8 cellular contexts compared by ENCODE assay signal in genomic region chr13:75635101-75635620, GRCh38. TPM values are rescaled to one million over a fixed set of nuclear protein-coding genes. Genes with fewer than 3 reads are reported as not detected.
DNase-seq lines count a peak whose midpoint lies in the region; ATAC-seq, FAIRE-seq and TF ChIP-seq lines count a peak whose summit lies in the region.

No MANE protein-coding gene starts in this region.

- 40 to 41% methylated on average over 26 of the region's 26 CpGs for WGBS in pancreas, 2 donors

- H3K27me3 ChIP-seq in Peyer's patch, result no peaks in the 10 kb centered on the region
- H3K27me3 ChIP-seq in pancreas, result no peaks in the 10 kb centered on the region

- TF ChIP-seq CTCF in GM12865 (IDR thresholded peaks at IDR 0.05; ENCODE audit: insufficient read depth, low read depth, low read length, missing control alignments) (no peak), Peyer's patch (IDR thresholded peaks at IDR 0.05) (no peak), pancreas (IDR thresholded peaks at IDR 0.05) (no peak)

- no peak for FAIRE-seq in pancreas (lab: Jason Lieb, UNC)

- H3K4me1 ChIP-seq in Peyer's patch (peaks cover 0 to 19% (median 5%) of the 10 kb centered on the region in 4 donors), pancreas (no peaks in the 10 kb centered on the region)

- intact Hi-C loops in pancreas (cut with DNase I), result no loop called here

- H3K27ac ChIP-seq in Peyer's patch (peak overlapping the region in 3 of 4 donors; percentile 30 to 79 (median 49)), pancreas (peak overlapping the region; percentile 69 to 81 (median 79))

- H3K36me3 ChIP-seq in Peyer's patch, result no peaks in the 10 kb centered on the region
- no peaks in the 10 kb centered on the region for H3K36me3 ChIP-seq in pancreas

- no peak for DNase-seq in GM12865 (ENCODE audit: low read depth)
- DNase-seq in Peyer's patch, result peak in 2 of 3 donors; percentile 16 to 51
- DNase-seq in fibroblast of gingiva (ENCODE audit: low read depth), result peak; percentile 12
- peak in 1 of 6 donors; percentile 27 for DNase-seq in pancreas
- DNase-seq in cerebellar cortex (ENCODE audit: low spot score), result no peak
- no peak for DNase-seq in superior temporal gyrus (ENCODE audit: extremely low spot score)

- H3K4me3 ChIP-seq in GM12865 (ENCODE audit: low read depth, low read length), result peak overlapping the region; percentile 79; the same call in 1 of the 2 replicates
- H3K4me3 ChIP-seq in Peyer's patch, result peak overlapping the region; percentile 64 to 77 (median 73)
- H3K4me3 ChIP-seq in pancreas, result peak overlapping the region; percentile 28 to 79 (median 66)

- ATAC-seq in pancreas (peak in 3 of 4 donors; percentile 8 to 16 (median 12)), HG02970 (IDR thresholded peaks at IDR 0.05; ENCODE audit: low FRiP score, unreplicated experiment) (no peak), GM18517 (IDR thresholded peaks at IDR 0.05; ENCODE audit: unreplicated experiment) (no peak)

- no peak for TF ChIP-seq POLR2A in Peyer's patch (IDR thresholded peaks at IDR 0.05)

- H3K9me3 ChIP-seq in Peyer's patch, result no peaks in the 10 kb centered on the region
- no peaks in the 10 kb centered on the region for H3K9me3 ChIP-seq in pancreas

RNA-seq across cellular contexts. Expression of gene LMO7, which starts 1.0 kb away (rescaled TPM):
- total RNA-seq in Peyer's patch (100 to 1,000 TPM in 3 of 4 donors, 10 to 100 TPM in 1; 74.3 to 365 (median 327) TPM), pancreas (10 to 100 TPM; 14.7 to 47.8 (median 29.1) TPM)
- polyA plus RNA-seq in pancreas, result 10 to 100 TPM; 20.7 to 50.4 TPM

Comparison
In these comparisons a context has a peak if more than half of its experiments do, and no peak if none do; other contexts are left out.
1. DNase-seq: peak in Peyer's patch (2 of 3) and fibroblast of gingiva (single experiment); none in GM12865 (single experiment), cerebellar cortex (single experiment) and superior temporal gyrus (single experiment).
2. ATAC-seq: peak in pancreas (3 of 4); none in HG02970 (single experiment) and GM18517 (single experiment).
3. Peak in every context shown above with its lines, with median percentiles within 50 percentile points of each other: H3K4me3 ChIP-seq.